Comparison of ENCODE assay signal across 18 cellular contexts in genomic region chr4:2623442-2623841, GRCh38.
DNase-seq lines count a peak whose midpoint lies in the region; ATAC-seq and TF ChIP-seq lines count a peak whose summit lies in the region.
"Had no signal": no experiment of that assay in that cellular context is flagged by ENCODE, and none has a peak within 500 bp of the region (broad histone marks: within the 10 kb centered on the region; RNA-seq: fewer than 3 reads in every experiment).

No MANE protein-coding gene starts in this region.

- H3K4me1 Mint-ChIP-seq in WTC11, result peaks cover 43% of the 10 kb centered on the region
- H3K4me1 Mint-ChIP-seq in stimulated activated effector memory CD8-positive, alpha-beta T cell treated with anti-CD3 and anti-CD28 coated beads, Interleukin-12 subunit alpha, Interleukin-12 subunit beta, amount 100 ng/mL, for 72 hours, result peaks cover 29% of the 10 kb centered on the region
- peaks cover 24 to 37% of the 10 kb centered on the region in 2 donors for H3K4me1 Mint-ChIP-seq in stimulated activated naive B cell treated with anti-CD40 and anti-IgM and Interleukin-4, amounts not matched to agents 10 μg/mL and 1 μg/mL and 100 μg/mL, for 72 hours

- H3K27ac Mint-ChIP-seq in WTC11, result peak overlapping the region; percentile 69
- peak overlapping the region; percentile 80 for H3K27ac Mint-ChIP-seq in stimulated activated effector memory CD8-positive, alpha-beta T cell treated with anti-CD3 and anti-CD28 coated beads, Interleukin-12 subunit alpha, Interleukin-12 subunit beta, amount 100 ng/mL, for 72 hours
- no peak overlapping the region for H3K27ac Mint-ChIP-seq in stimulated activated naive B cell treated with anti-CD40 and anti-IgM and Interleukin-4, amounts not matched to agents 10 μg/mL and 1 μg/mL and 100 μg/mL, for 72 hours

- H3K27me3 ChIP-seq in right atrium auricular region (no peaks in the 10 kb centered on the region), iPS-20b (ENCODE audit: insufficient read depth, low read length) (no peaks in the 10 kb centered on the region)
- H3K27me3 ChIP-seq: Peyer's patch had no signal

- no peak for ATAC-seq in WTC11
- no peak for ATAC-seq in stimulated activated effector memory CD8-positive, alpha-beta T cell treated with anti-CD3 and anti-CD28 coated beads, Interleukin-12 subunit alpha, Interleukin-12 subunit beta, amount 100 ng/mL, for 72 hours
- no peak for ATAC-seq in stimulated activated naive B cell treated with anti-CD40 and anti-IgM and Interleukin-4, amounts not matched to agents 10 μg/mL and 1 μg/mL and 100 μg/mL, for 72 hours (replicated peaks)

- DNase-seq in cardiac septum (ENCODE audit: low spot score), result peak; percentile 60
- no peak for DNase-seq in right atrium auricular region (ENCODE audit: low spot score)
- DNase-seq in WTC11 (ENCODE audit: low spot score), result no peak
- DNase-seq in stimulated activated effector memory CD8-positive, alpha-beta T cell treated with anti-CD3 and anti-CD28 coated beads, Interleukin-12 subunit alpha, Interleukin-12 subunit beta, amount 100 ng/mL, for 72 hours (ENCODE audit: low spot score in 2 of 2), result no peak
- DNase-seq in stimulated activated naive B cell treated with anti-CD40 and anti-IgM and Interleukin-4, amounts not matched to agents 10 μg/mL and 1 μg/mL and 100 μg/mL, for 72 hours, result no peak
- DNase-seq in GOT3 (lab: John Stamatoyannopoulos, UW), result no peak
- DNase-seq in GM13976 (ENCODE audit: low spot score), result no peak
- DNase-seq: ACHN, Karpas-422, MM.1S, NCI-H1105, NCI-H1694 treated with DMSO at 0.1 percent for 48 hours, NCI-H2171 treated with DMSO at 0.1 percent for 48 hours, NCI-H510A, SHP77 treated with DMSO at 0.1 percent for 48 hours had no signal

- no peak overlapping the region for H3K4me3 Mint-ChIP-seq in WTC11
- H3K4me3 Mint-ChIP-seq in stimulated activated effector memory CD8-positive, alpha-beta T cell treated with anti-CD3 and anti-CD28 coated beads, Interleukin-12 subunit alpha, Interleukin-12 subunit beta, amount 100 ng/mL, for 72 hours, result no peak overlapping the region
- H3K4me3 Mint-ChIP-seq in stimulated activated naive B cell treated with anti-CD40 and anti-IgM and Interleukin-4, amounts not matched to agents 10 μg/mL and 1 μg/mL and 100 μg/mL, for 72 hours, result no peak overlapping the region

- in situ Hi-C loops in GM13976 (cut with MboI; ENCODE audit: low sequenced_read_pairs, unreplicated experiment), result no loop called here

- no peak overlapping the region for H3K9ac ChIP-seq in iPS-20b (ENCODE audit: low read depth, low read length)

- TF ChIP-seq CTCF in right atrium auricular region (IDR thresholded peaks at IDR 0.05) (no peak), WTC11 (IDR thresholded peaks at IDR 0.05) (no peak), GM13976 (IDR thresholded peaks at IDR 0.05; ENCODE audit: borderline replicate concordance, control extremely low read depth, extremely low read depth, insufficient read depth, missing control alignments) (no peak)

- no peaks in the 10 kb centered on the region for H3K27me3 Mint-ChIP-seq in WTC11 (ENCODE audit: low read depth)
- H3K27me3 Mint-ChIP-seq in stimulated activated naive B cell treated with anti-CD40 and anti-IgM and Interleukin-4, amounts not matched to agents 10 μg/mL and 1 μg/mL and 100 μg/mL, for 72 hours, result no peaks in the 10 kb centered on the region

- POLR2A ChIA-PET in WTC11 (lab: Charles Lee), result no interaction called here

- peaks cover 14% of the 10 kb centered on the region for H3K36me3 Mint-ChIP-seq in WTC11
- H3K36me3 Mint-ChIP-seq in stimulated activated effector memory CD8-positive, alpha-beta T cell treated with anti-CD3 and anti-CD28 coated beads, Interleukin-12 subunit alpha, Interleukin-12 subunit beta, amount 100 ng/mL, for 72 hours, result peaks cover 45% of the 10 kb centered on the region
- peaks cover 19 to 41% of the 10 kb centered on the region in 2 donors for H3K36me3 Mint-ChIP-seq in stimulated activated naive B cell treated with anti-CD40 and anti-IgM and Interleukin-4, amounts not matched to agents 10 μg/mL and 1 μg/mL and 100 μg/mL, for 72 hours

- H3K4me3 ChIP-seq in right atrium auricular region, result no peak overlapping the region
- H3K4me3 ChIP-seq in iPS-20b (ENCODE audit: low read length), result no peak overlapping the region
- H3K4me3 ChIP-seq: HAP-1, Peyer's patch had no signal

- intact Hi-C loops in cardiac septum (cut with DNase I), result no loop called here

- H3K4me1 ChIP-seq in right atrium auricular region (peaks cover 0 to 36% of the 10 kb centered on the region in 2 donors), iPS-20b (ENCODE audit: insufficient read depth, low read length) (peaks cover 18% of the 10 kb centered on the region; the same call in 1 of the 2 replicates)

- H3K9me3 ChIP-seq in right atrium auricular region, result no peaks in the 10 kb centered on the region
- H3K9me3 ChIP-seq in iPS-20b (ENCODE audit: insufficient read depth, low read depth, low read length), result no peaks in the 10 kb centered on the region
- H3K9me3 ChIP-seq: HAP-1, Peyer's patch had no signal

- no peaks in the 10 kb centered on the region for H3K9me3 Mint-ChIP-seq in WTC11
- H3K9me3 Mint-ChIP-seq in stimulated activated effector memory CD8-positive, alpha-beta T cell treated with anti-CD3 and anti-CD28 coated beads, Interleukin-12 subunit alpha, Interleukin-12 subunit beta, amount 100 ng/mL, for 72 hours, result no peaks in the 10 kb centered on the region
- H3K9me3 Mint-ChIP-seq in stimulated activated naive B cell treated with anti-CD40 and anti-IgM and Interleukin-4, amounts not matched to agents 10 μg/mL and 1 μg/mL and 100 μg/mL, for 72 hours, result no peaks in the 10 kb centered on the region

- no peak overlapping the region for H3K27ac ChIP-seq in right atrium auricular region
- peak overlapping the region; percentile 42 for H3K27ac ChIP-seq in iPS-20b (ENCODE audit: low read length)
- H3K27ac ChIP-seq: Peyer's patch had no signal

- peaks cover 18% of the 10 kb centered on the region for H3K36me3 ChIP-seq in right atrium auricular region
- peaks cover 29% of the 10 kb centered on the region for H3K36me3 ChIP-seq in iPS-20b (ENCODE audit: insufficient read depth, low read depth, low read length)

- CTCF ChIA-PET in WTC11 (lab: Charles Lee), result no interaction called here

TF ChIP-seq in WTC11, 78 proteins besides CTCF, POLR2A, EP300 and RAD21:
- TF ChIP-seq E2F4 (CRISPR knock-in tag; IDR thresholded peaks at IDR 0.05; ENCODE audit: borderline replicate concordance, low read depth) (no peak), SP1 (CRISPR knock-in tag; conservative IDR thresholded peaks at IDR 0.05) (no peak), HMGA2 (CRISPR knock-in tag; IDR thresholded peaks at IDR 0.05) (no peak), ZNF138 (CRISPR knock-in tag; conservative IDR thresholded peaks at IDR 0.05) (no peak), NR2C2 (CRISPR knock-in tag; IDR thresholded peaks at IDR 0.05) (no peak), TEAD4 (CRISPR knock-in tag; IDR thresholded peaks at IDR 0.05) (no peak), ATF2 (CRISPR knock-in tag; IDR thresholded peaks at IDR 0.05; ENCODE audit: borderline replicate concordance, low read depth) (no peak), NR3C1 (CRISPR knock-in tag; conservative IDR thresholded peaks at IDR 0.05; ENCODE audit: low read depth) (no peak), ATF6 (CRISPR knock-in tag; IDR thresholded peaks at IDR 0.05) (no peak)
